18 cellular contexts compared by ENCODE assay signal in genomic region chr6:161104966-161105365, GRCh38.
DNase-seq lines count a peak whose midpoint lies in the region; ATAC-seq and TF ChIP-seq lines count a peak whose summit lies in the region.
"Had no signal": no experiment of that assay in that cellular context is flagged by ENCODE, and none has a peak within 500 bp of the region (broad histone marks: within the 10 kb centered on the region; RNA-seq: fewer than 3 reads in every experiment).

No MANE protein-coding gene starts in this region.

- ATAC-seq in central memory CD8-positive, alpha-beta T cell (replicated peaks; ENCODE audit: extremely low read depth, poor library complexity, severe bottlenecking) = no peak
- no peak for ATAC-seq in T-cell (replicated peaks in 1 of 4)
- ATAC-seq in GM18498 (IDR thresholded peaks at IDR 0.05; ENCODE audit: unreplicated experiment) = no peak

- no peak for TF ChIP-seq CTCF in HEK293 (tag by site-specific recombination; IDR thresholded peaks at IDR 0.05)

- peaks cover 49% of the 10 kb centered on the region for H3K36me3 Mint-ChIP-seq in central memory CD8-positive, alpha-beta T cell (ENCODE audit: insufficient read depth)
- H3K36me3 Mint-ChIP-seq in T-cell = peaks cover 68% of the 10 kb centered on the region

- CTCF ChIA-PET in HEK293 (lab: Yijun Ruan, JAX) (interaction anchor here (0.8 kb wide), 1 partner anchor 269 kb away, joined by 3 read pairs; no protein-coding TSS in a partner anchor), T-cell (lab: Charles Lee) (interaction anchor here in 1 of 2 donors (0.5 kb wide), 1 partner anchor 39 kb away, joined by 4 read pairs; no protein-coding TSS in a partner anchor)

- H3K9me3 ChIP-seq in HEK293 (ENCODE audit: control insufficient read depth, insufficient read depth, low read depth, low read length) = no peaks in the 10 kb centered on the region
- H3K9me3 ChIP-seq: Peyer's patch, thyroid gland had no signal

- peaks cover 21 to 73% of the 10 kb centered on the region in 2 experiments for H3K36me3 ChIP-seq in HEK293 (ENCODE audit: control insufficient read depth in 2 of 2, insufficient read depth in 1 of 2, low read length in 2 of 2)

- POLR2A ChIA-PET in HEK293 (lab: Yijun Ruan, JAX) (interaction anchor here (0.8 kb wide), 1 partner anchor 56 kb away, joined by 3 read pairs; no protein-coding TSS in a partner anchor), T-cell (lab: Charles Lee) (no interaction called here)

- H3K27ac Mint-ChIP-seq in central memory CD8-positive, alpha-beta T cell (ENCODE audit: low read depth) = peak overlapping the region; percentile 20
- H3K27ac Mint-ChIP-seq in T-cell = no peak overlapping the region

- H3K4me3 ChIP-seq in HEK293 (ENCODE audit: low read depth, low read length) = no peak overlapping the region
- H3K4me3 ChIP-seq: Peyer's patch, thyroid gland had no signal

- H3K4me3 Mint-ChIP-seq in central memory CD8-positive, alpha-beta T cell = no peak overlapping the region
- H3K4me3 Mint-ChIP-seq in T-cell = no peak overlapping the region
- H3K4me3 Mint-ChIP-seq: activated naive CD4-positive, alpha-beta T cell treated with anti-CD3 and anti-CD28 coated beads, Interleukin-2, amount 50 U/mL, for 24 hours; CD14-positive monocyte; neural crest cell had no signal

- no peaks in the 10 kb centered on the region for H3K27me3 Mint-ChIP-seq in central memory CD8-positive, alpha-beta T cell
- H3K27me3 Mint-ChIP-seq in T-cell = no peaks in the 10 kb centered on the region
- H3K27me3 Mint-ChIP-seq: activated naive CD4-positive, alpha-beta T cell treated with anti-CD3 and anti-CD28 coated beads, Interleukin-2, amount 50 U/mL, for 24 hours had no signal

- no peaks in the 10 kb centered on the region for H3K9me3 Mint-ChIP-seq in central memory CD8-positive, alpha-beta T cell
- no peaks in the 10 kb centered on the region for H3K9me3 Mint-ChIP-seq in T-cell
- H3K9me3 Mint-ChIP-seq: activated naive CD4-positive, alpha-beta T cell treated with anti-CD3 and anti-CD28 coated beads, Interleukin-2, amount 50 U/mL, for 24 hours; neural crest cell had no signal

- H3K27ac ChIP-seq in HEK293 (ENCODE audit: extremely low read depth, low read depth, low read length) = no peak overlapping the region
- H3K27ac ChIP-seq: Peyer's patch, thyroid gland had no signal

- no peaks in the 10 kb centered on the region for H3K4me1 ChIP-seq in HEK293 (ENCODE audit: control insufficient read depth, insufficient read depth, low read length)
- H3K4me1 ChIP-seq: Peyer's patch, thyroid gland had no signal

- no peaks in the 10 kb centered on the region for H3K4me1 Mint-ChIP-seq in central memory CD8-positive, alpha-beta T cell
- no peaks in the 10 kb centered on the region for H3K4me1 Mint-ChIP-seq in T-cell
- H3K4me1 Mint-ChIP-seq: activated naive CD4-positive, alpha-beta T cell treated with anti-CD3 and anti-CD28 coated beads, Interleukin-2, amount 50 U/mL, for 24 hours; neural crest cell had no signal

- DNase-seq in EH (ENCODE audit: low read depth) (peak; percentile 47), kidney glomerular epithelial cell (lab: John Stamatoyannopoulos, UW) (peak; percentile 28), NCI-H146 (lab: John Stamatoyannopoulos, UW) (no peak), T-cell (no peak)
- no peak for DNase-seq in central memory CD8-positive, alpha-beta T cell (ENCODE audit: low spot score in 2 of 2)
- no peak for DNase-seq in effector CD8-positive, alpha-beta T cell (lab: John Stamatoyannopoulos, UW)
- DNase-seq: activated CD4-positive, CD25-positive, alpha-beta regulatory T cell treated with anti-CD3 and anti-CD28 coated beads, Interleukin-2, amount 50 U/mL, for 72 hours; DMS 273 treated with DMSO at 0.1 percent for 48 hours; hippocampal formation; NCI-H1436 treated with DMSO at 0.1 percent for 48 hours; Peyer's patch; retina; thyroid gland had no signal

TF ChIP-seq in HEK293, 187 proteins besides CTCF, POLR2A, EP300 and RAD21:
- no peak for TF ChIP-seq ZNF707 (tag by site-specific recombination; IDR thresholded peaks at IDR 0.05)
- TF ChIP-seq, protein P1, sequence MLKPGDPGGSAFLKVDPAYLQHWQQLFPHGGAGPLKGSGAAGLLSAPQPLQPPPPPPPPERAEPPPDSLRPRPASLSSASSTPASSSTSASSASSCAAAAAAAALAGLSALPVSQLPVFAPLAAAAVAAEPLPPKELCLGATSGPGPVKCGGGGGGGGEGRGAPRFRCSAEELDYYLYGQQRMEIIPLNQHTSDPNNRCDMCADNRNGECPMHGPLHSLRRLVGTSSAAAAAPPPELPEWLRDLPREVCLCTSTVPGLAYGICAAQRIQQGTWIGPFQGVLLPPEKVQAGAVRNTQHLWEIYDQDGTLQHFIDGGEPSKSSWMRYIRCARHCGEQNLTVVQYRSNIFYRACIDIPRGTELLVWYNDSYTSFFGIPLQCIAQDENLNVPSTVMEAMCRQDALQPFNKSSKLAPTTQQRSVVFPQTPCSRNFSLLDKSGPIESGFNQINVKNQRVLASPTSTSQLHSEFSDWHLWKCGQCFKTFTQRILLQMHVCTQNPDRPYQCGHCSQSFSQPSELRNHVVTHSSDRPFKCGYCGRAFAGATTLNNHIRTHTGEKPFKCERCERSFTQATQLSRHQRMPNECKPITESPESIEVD (tag by site-specific recombination; IDR thresholded peaks at IDR 0.05) = peak; percentile 35; the same call in 1 of the 2 replicates
- TF ChIP-seq ZNF211 (tag by site-specific recombination; IDR thresholded peaks at IDR 0.05; ENCODE audit: low read depth) = no peak
TF ChIP-seq in HEK293: peak in this region for 1.

Comparison
In these comparisons a context has a peak if more than half of its experiments do, and no peak if none do; other contexts are left out.
1. DNase-seq: peak in EH (single experiment) and kidney glomerular epithelial cell (single experiment); none in central memory CD8-positive, alpha-beta T cell (0 of 2), NCI-H146 (single experiment), T-cell (0 of 34) and effector CD8-positive, alpha-beta T cell (single experiment).